Comparison of ENCODE assay signal across 8 cellular contexts in genomic region chr10:45235260-45235699, GRCh38.
DNase-seq lines count a peak whose midpoint lies in the region; ATAC-seq and TF ChIP-seq lines count a peak whose summit lies in the region.
"Not testable (repeated sequence)": the region's sequence is repeated elsewhere in the genome, so short reads cannot be mapped to it uniquely, and the experiment has no call there.

No MANE protein-coding gene starts in this region.

- not testable (repeated sequence) for H3K4me2 ChIP-seq in mesenchymal stem cell (ENCODE audit: low read length, poor library complexity, severe bottlenecking)

- peak; percentile 75 for TF ChIP-seq CTCF in CD14-positive monocyte (IDR thresholded peaks at IDR 0.05)

- not testable (repeated sequence) for H3K4me3 Mint-ChIP-seq in CD14-positive monocyte

- not testable (repeated sequence) for H3K4ac ChIP-seq in mesenchymal stem cell (ENCODE audit: low read depth in 1 of 2, low read length in 2 of 2)

- H2AFZ ChIP-seq in mesenchymal stem cell (ENCODE audit: low read depth, low read length) = not testable (repeated sequence)

- H3K14ac ChIP-seq in mesenchymal stem cell (ENCODE audit: low read length in 2 of 2) = not testable (repeated sequence)

- not testable (repeated sequence) for H2BK120ac ChIP-seq in mesenchymal stem cell (ENCODE audit: low read depth, low read length)

- H2BK12ac ChIP-seq in mesenchymal stem cell (ENCODE audit: low read length in 2 of 2) = not testable (repeated sequence)

- not testable (repeated sequence) for H3K23ac ChIP-seq in mesenchymal stem cell (ENCODE audit: low read length in 2 of 2)

- H3K27me3 Mint-ChIP-seq in CD14-positive monocyte (ENCODE audit: low read depth in 3 of 3) = not testable (repeated sequence)

- not testable (repeated sequence) for H4K91ac ChIP-seq in mesenchymal stem cell (ENCODE audit: low read length)

- not testable (repeated sequence) for H2AK5ac ChIP-seq in mesenchymal stem cell (ENCODE audit: low read length, severe bottlenecking)

- H3K27ac ChIP-seq in SK-N-MC; mesenchymal stem cell (ENCODE audit: low read length, poor library complexity, severe bottlenecking): not testable (repeated sequence)

- not testable (repeated sequence) for DNase-seq in CD14-positive monocyte (ENCODE audit: low spot score)
- DNase-seq in NCI-H1436 (lab: John Stamatoyannopoulos, UW) (peak; percentile 74), SK-N-MC (ENCODE audit: low read depth, low spot score) (peak; percentile 10), activated T-helper 1 cell treated with Interleukin-2 at 50 U/mL for 16 hours (ENCODE audit: low read depth) (peak; percentile 17), mesenchymal stem cell (peak; percentile 75)
- peak; percentile 16 to 28 (median 18) for DNase-seq in stimulated activated CD4-positive, alpha-beta T cell treated with anti-CD3 and anti-CD28 coated beads, TNF-alpha, amount 100 ng/mL, for 1 hour (ENCODE audit: low read depth in 3 of 3, low spot score in 1 of 3)

- H3K9me3 ChIP-seq in SK-N-MC (ENCODE audit: low read depth, low read length); mesenchymal stem cell (ENCODE audit: control insufficient read depth, low read length): not testable (repeated sequence)

- not testable (repeated sequence) for H2BK15ac ChIP-seq in mesenchymal stem cell (ENCODE audit: low read depth, poor library complexity, severe bottlenecking)

- H3K4me3 ChIP-seq in SK-N-MC; mesenchymal stem cell (ENCODE audit: insufficient read depth in 1 of 2, low read depth in 1 of 2, low read length in 2 of 2): not testable (repeated sequence)

- 42% methylated on average over 11 of the region's 11 CpGs for WGBS in mesenchymal stem cell

- H3K9me3 Mint-ChIP-seq in CD14-positive monocyte = not testable (repeated sequence)

- intact Hi-C loops in CD14-positive monocyte (cut with micrococcal nuclease) = not testable (repeated sequence)

- H2BK5ac ChIP-seq in mesenchymal stem cell (ENCODE audit: low read depth, low read length, poor library complexity, severe bottlenecking) = not testable (repeated sequence)

- ATAC-seq in GM21390 (IDR thresholded peaks at IDR 0.05; ENCODE audit: unreplicated experiment) = peak; percentile 63
- ATAC-seq in esophagus mucosa = peak; percentile 94

- H3K4me1 Mint-ChIP-seq in CD14-positive monocyte = peaks cover 27% of the 10 kb centered on the region

- not testable (repeated sequence) for H3K36me3 ChIP-seq in SK-N-MC (ENCODE audit: insufficient read depth, low read length); mesenchymal stem cell (ENCODE audit: control insufficient read depth in 1 of 2, insufficient read depth in 2 of 2, low read depth in 1 of 2, low read length in 2 of 2)

- not testable (repeated sequence) for H3K18ac ChIP-seq in mesenchymal stem cell (ENCODE audit: low read depth in 1 of 2, low read length in 2 of 2)

- not testable (repeated sequence) for H3K36me3 Mint-ChIP-seq in CD14-positive monocyte

- not testable (repeated sequence) for H3K9ac ChIP-seq in SK-N-MC (ENCODE audit: insufficient read length); mesenchymal stem cell (ENCODE audit: low read length)

- peak overlapping the region in 1 of 7 donors; percentile 26 for H3K27ac Mint-ChIP-seq in CD14-positive monocyte

- H3K4me1 ChIP-seq in mesenchymal stem cell (ENCODE audit: control insufficient read depth, insufficient read depth, low read depth, low read length) = not testable (repeated sequence)

- H3K79me1 ChIP-seq in mesenchymal stem cell (replicated peaks; ENCODE audit: low read length, poor library complexity, severe bottlenecking) = not testable (repeated sequence)

- H3K27me3 ChIP-seq in mesenchymal stem cell (ENCODE audit: control insufficient read depth in 1 of 2, insufficient read depth in 1 of 2, low read length in 2 of 2) = not testable (repeated sequence)

- H4K8ac ChIP-seq in mesenchymal stem cell (ENCODE audit: low read length) = not testable (repeated sequence)
